ENCODE assay signal across 8 cellular contexts in genomic region chr2:178306351-178307073, GRCh38.
DNase-seq lines count a peak whose midpoint lies in the region; ATAC-seq and TF ChIP-seq lines count a peak whose summit lies in the region.

No MANE protein-coding gene starts in this region.

- CTCF ChIA-PET in Calu3 (lab: Charles Lee): interaction anchor here (1.3 kb wide), 1 partner anchor 108 kb away, joined by 4 read pairs; no protein-coding TSS in a partner anchor

- TF ChIP-seq CTCF in Calu3 (IDR thresholded peaks at IDR 0.05; ENCODE audit: unreplicated experiment): peak; percentile 46

- intact Hi-C loops in Calu3 (cut with micrococcal nuclease; ENCODE audit: unreplicated experiment): loop anchor here (1.0 kb wide), 2 partner anchors 108 to 113 kb away; no protein-coding TSS in a partner anchor
- intact Hi-C loops in sciatic nerve (cut with DNase I): no loop called here

- no peaks in the 10 kb centered on the region for H3K36me3 Mint-ChIP-seq in Calu3 (ENCODE audit: insufficient read depth, unreplicated experiment)

- DNase-seq in Calu3: peak; percentile 67
- DNase-seq in NCI-H1694 (lab: John Stamatoyannopoulos, UW): peak; percentile 53
- DNase-seq in activated CD4-positive, alpha-beta T cell treated with anti-CD3 and anti-CD28 coated beads, Interleukin-2, amount 50 U/mL, for 1 hour: peak; percentile 3
- DNase-seq in germinal center (ENCODE audit: low spot score): peak; percentile 32
- DNase-seq in sciatic nerve (ENCODE audit: low spot score): no peak
- DNase-seq in activated CD4-positive, CD25-positive, alpha-beta regulatory T cell treated with anti-CD3 and anti-CD28 coated beads, Interleukin-2, amount 50 U/mL, for 72 hours: no peak

- no peaks in the 10 kb centered on the region for H3K4me1 Mint-ChIP-seq in Calu3 (ENCODE audit: low read depth, unreplicated experiment)

- BruUV-seq in Calu3 (replicated peaks; lab: Mats Ljungman, UMichigan): no TSS peak

- H3K9me3 Mint-ChIP-seq in Calu3 (ENCODE audit: low read depth, unreplicated experiment): no peaks in the 10 kb centered on the region

- ATAC-seq in GM18907 (IDR thresholded peaks at IDR 0.05; ENCODE audit: unreplicated experiment): peak; percentile 92
- ATAC-seq in HG02973 (IDR thresholded peaks at IDR 0.05; ENCODE audit: unreplicated experiment): peak; percentile 96
- ATAC-seq in sciatic nerve: peak; percentile 39

- H3K27me3 Mint-ChIP-seq in Calu3 (ENCODE audit: unreplicated experiment): no peaks in the 10 kb centered on the region

- H3K4me3 Mint-ChIP-seq in Calu3 (ENCODE audit: low read depth, unreplicated experiment): no peak overlapping the region

- no peak overlapping the region for H3K27ac Mint-ChIP-seq in Calu3 (ENCODE audit: unreplicated experiment)

Comparison
In these comparisons a context has a peak if more than half of its experiments do, and no peak if none do; other contexts are left out.
1. DNase-seq: peak in Calu3 (single experiment), NCI-H1694 (single experiment), activated CD4-positive, alpha-beta T cell treated with anti-CD3 and anti-CD28 coated beads, Interleukin-2, amount 50 U/mL, for 1 hour (single experiment) and germinal center (single experiment); none in sciatic nerve (single experiment) and activated CD4-positive, CD25-positive, alpha-beta regulatory T cell treated with anti-CD3 and anti-CD28 coated beads, Interleukin-2, amount 50 U/mL, for 72 hours (single experiment).
2. ATAC-seq: peak in every context shown above with its lines; median percentile 96 in HG02973; 92 in GM18907; 39 in sciatic nerve.